ENCODE assay signal across 19 cellular contexts in genomic region chr1:47407481-47407880, GRCh38. TPM values are rescaled to one million over a fixed set of nuclear protein-coding genes. Genes with fewer than 3 reads are reported as not detected.
DNase-seq lines count a peak whose midpoint lies in the region; TF ChIP-seq lines count a peak whose summit lies in the region.
"Had no signal": no experiment of that assay in that cellular context is flagged by ENCODE, and none has a peak within 500 bp of the region (broad histone marks: within the 10 kb centered on the region; RNA-seq: fewer than 3 reads in every experiment).

No MANE protein-coding gene starts in this region.

- WGBS in thyroid gland, 2 donors, result 82 to 87% methylated on average over 3 of the region's 3 CpGs

- intact Hi-C loops in dendritic cell treated with granulocyte-macrophage colony-stimulating factor and Interleukin-4, amounts not matched to agents 40 ng/mL and 50 ng/mL, for 4 days (cut with micrococcal nuclease), result no loop called here
- intact Hi-C loops in thyroid gland (cut with DNase I), result no loop called here

- TF ChIP-seq POLR2A in thyroid gland (IDR thresholded peaks at IDR 0.05), result no peak

- no peaks in the 10 kb centered on the region for H3K9me3 ChIP-seq in thyroid gland
- H3K9me3 ChIP-seq: SJCRH30 had no signal

- no peak overlapping the region for H3K4me3 ChIP-seq in thyroid gland (replicated peaks in 1 of 3)
- H3K4me3 ChIP-seq: SJCRH30 had no signal

- H3K27me3 ChIP-seq in thyroid gland, result no peaks in the 10 kb centered on the region
- H3K27me3 ChIP-seq: SJCRH30 had no signal

- TF ChIP-seq CTCF in osteocyte (IDR thresholded peaks at IDR 0.05) (no peak), thyroid gland (IDR thresholded peaks at IDR 0.05) (no peak)

- H3K36me3 ChIP-seq in thyroid gland, result no peaks in the 10 kb centered on the region
- H3K36me3 ChIP-seq: SJCRH30 had no signal

- peaks cover 17% of the 10 kb centered on the region for H3K27me3 Mint-ChIP-seq in dendritic cell treated with granulocyte-macrophage colony-stimulating factor and Interleukin-4, amounts not matched to agents 40 ng/mL and 50 ng/mL, for 4 days
- H3K27me3 Mint-ChIP-seq in osteocyte (ENCODE audit: unreplicated experiment), result no peaks in the 10 kb centered on the region

- DNase-seq in ELR (ENCODE audit: low read depth) (peak; percentile 68), NCI-H82 (lab: John Stamatoyannopoulos, UW) (peak; percentile 85), osteocyte (ENCODE audit: extremely low spot score, unreplicated experiment) (no peak), thyroid gland (no peak), GM19238 (ENCODE audit: insufficient read length, low spot score) (no peak), NCI-H1105 treated with DMSO at 0.1 percent for 48 hours (lab: John Stamatoyannopoulos, UW) (no peak)
- no peak for DNase-seq in stimulated activated CD4-positive, alpha-beta T cell treated with anti-CD3 and anti-CD28 coated beads, Interleukin-4, amount 100 ng/mL, for 4 hours
- DNase-seq: DMS153, MM.1S, NCI-H1105, NCI-H1694 treated with DMSO at 0.1 percent for 48 hours, NCI-H446, NCI-H69, RPMI8226, SJCRH30 had no signal

- peaks cover 86% of the 10 kb centered on the region for H3K4me1 Mint-ChIP-seq in dendritic cell treated with granulocyte-macrophage colony-stimulating factor and Interleukin-4, amounts not matched to agents 40 ng/mL and 50 ng/mL, for 4 days (ENCODE audit: low read depth)
- H3K4me1 Mint-ChIP-seq in osteocyte (ENCODE audit: unreplicated experiment), result peaks cover 60% of the 10 kb centered on the region

- no peak overlapping the region for H3K4me3 Mint-ChIP-seq in dendritic cell treated with granulocyte-macrophage colony-stimulating factor and Interleukin-4, amounts not matched to agents 40 ng/mL and 50 ng/mL, for 4 days
- no peak overlapping the region for H3K4me3 Mint-ChIP-seq in osteocyte (ENCODE audit: unreplicated experiment)
- H3K4me3 Mint-ChIP-seq: CD14-positive monocyte had no signal

- H3K4me1 ChIP-seq in thyroid gland, result no peaks in the 10 kb centered on the region

- no peaks in the 10 kb centered on the region for H3K36me3 Mint-ChIP-seq in dendritic cell treated with granulocyte-macrophage colony-stimulating factor and Interleukin-4, amounts not matched to agents 40 ng/mL and 50 ng/mL, for 4 days (ENCODE audit: low read depth)
- H3K36me3 Mint-ChIP-seq in osteocyte (ENCODE audit: unreplicated experiment), result no peaks in the 10 kb centered on the region
- H3K36me3 Mint-ChIP-seq: CD14-positive monocyte had no signal

- H3K27ac Mint-ChIP-seq in dendritic cell treated with granulocyte-macrophage colony-stimulating factor and Interleukin-4, amounts not matched to agents 40 ng/mL and 50 ng/mL, for 4 days, result peak overlapping the region; percentile 85
- H3K27ac Mint-ChIP-seq in osteocyte (ENCODE audit: unreplicated experiment), result peak overlapping the region; percentile 60
- H3K27ac Mint-ChIP-seq: CD14-positive monocyte had no signal

- H3K9me3 Mint-ChIP-seq in dendritic cell treated with granulocyte-macrophage colony-stimulating factor and Interleukin-4, amounts not matched to agents 40 ng/mL and 50 ng/mL, for 4 days, result no peaks in the 10 kb centered on the region
- H3K9me3 Mint-ChIP-seq in osteocyte (ENCODE audit: unreplicated experiment), result no peaks in the 10 kb centered on the region

- H3K27ac ChIP-seq in thyroid gland, result no peak overlapping the region
- H3K27ac ChIP-seq: KMS-11, SJCRH30 had no signal

RNA-seq across cellular contexts. Expression of gene FOXE3, which starts 8.6 kb away (rescaled TPM):
- total RNA-seq in osteocyte (not detected in 2 replicates), thyroid gland (not detected)
- total RNA-seq: A673, SJCRH30 had no signal

RNA-seq across cellular contexts. Expression of gene FOXD2, which starts 30.4 kb away (rescaled TPM):
- 1.0 and 1.5 TPM in 2 replicates for total RNA-seq in osteocyte
- under 1 TPM in 2 of 4 donors, not detected in 2; 0.11 to 0.54 TPM for total RNA-seq in thyroid gland

Comparison
In these comparisons a context has a peak if more than half of its experiments do, and no peak if none do; other contexts are left out.
1. DNase-seq: peak in ELR (single experiment) and NCI-H82 (single experiment); none in osteocyte (single experiment), stimulated activated CD4-positive, alpha-beta T cell treated with anti-CD3 and anti-CD28 coated beads, Interleukin-4, amount 100 ng/mL, for 4 hours (0 of 2), thyroid gland (0 of 2), GM19238 (single experiment) and NCI-H1105 treated with DMSO at 0.1 percent for 48 hours (single experiment).